ENCODE assay signal across 15 cellular contexts in the genomic region with DNA sequence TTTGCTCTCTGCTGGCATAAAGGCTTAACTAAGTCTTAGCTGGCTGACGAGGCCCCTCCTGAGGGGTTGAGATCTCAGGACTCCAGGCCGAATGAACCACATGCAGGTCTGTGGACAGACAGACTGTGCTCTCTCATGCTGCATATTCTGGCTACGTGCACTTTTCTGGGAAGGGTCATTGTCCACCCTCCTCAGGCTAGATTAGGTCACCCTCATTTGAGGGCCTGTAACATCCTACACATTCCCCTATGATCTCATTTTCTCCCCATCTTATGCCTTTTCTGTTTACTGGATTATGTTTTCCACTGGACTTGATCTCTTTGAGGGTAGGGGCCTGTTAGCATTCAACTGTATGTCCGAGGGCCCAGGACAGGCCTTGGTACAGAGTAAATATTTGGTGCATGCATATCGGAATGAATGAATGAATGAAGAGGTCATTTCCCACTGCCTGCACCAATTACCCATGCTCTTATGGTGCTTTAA. TPM values are rescaled to one million over a fixed set of nuclear protein-coding genes. Genes with fewer than 3 reads are reported as not detected.
A peak's percentile ranks its signal among the peaks of the same experiment; 100 is the strongest.
DNase-seq lines count a peak whose midpoint lies in the region; ATAC-seq and TF ChIP-seq lines count a peak whose summit lies in the region.
"Had no signal": no experiment of that assay in that cellular context is flagged by ENCODE, and none has a peak within 500 bp of the region (broad histone marks: within the 10 kb centered on the region; RNA-seq: fewer than 3 reads in every experiment).

No MANE protein-coding gene starts in this region.

- H3K27me3 Mint-ChIP-seq in T-helper 17 cell, result no peaks in the 10 kb centered on the region
- H3K27me3 Mint-ChIP-seq in nephron (ENCODE audit: low read depth), result no peaks in the 10 kb centered on the region
- H3K27me3 Mint-ChIP-seq: B cell; CD4-positive, alpha-beta memory T cell had no signal

- H3K27ac Mint-ChIP-seq in T-helper 17 cell (peak overlapping the region; percentile 21), nephron (peak overlapping the region; percentile 87 to 92 (median 92))
- H3K27ac Mint-ChIP-seq: B cell had no signal

- peaks cover 5% of the 10 kb centered on the region for H3K79me2 ChIP-seq in hepatocyte

- H3K4me3 ChIP-seq in hepatocyte, result no peak overlapping the region
- H3K4me3 ChIP-seq: HAP-1 had no signal

- TF ChIP-seq CTCF in hepatocyte (IDR thresholded peaks at IDR 0.05; ENCODE audit: poor library complexity) (no peak), nephron (IDR thresholded peaks at IDR 0.05; ENCODE audit: unreplicated experiment in 3 of 3) (no peak)

- DNase-seq in T-helper 17 cell (no peak), hepatocyte (ENCODE audit: low spot score) (no peak), DMS53 (lab: John Stamatoyannopoulos, UW) (no peak), ecto neural progenitor cell (ENCODE audit: low spot score) (no peak)
- DNase-seq in activated CD4-positive, alpha-beta T cell treated with anti-CD3 and anti-CD28 coated beads for 1 hour, result no peak
- DNase-seq: C1 segment of cervical spinal cord; CD4-positive, alpha-beta memory T cell; DMS153; DND-41; GDM1; GOT3 had no signal

- peaks cover 25% of the 10 kb centered on the region for H3K4me1 ChIP-seq in hepatocyte (ENCODE audit: insufficient read depth)
- H3K4me1 ChIP-seq: HAP-1 had no signal

- no peaks in the 10 kb centered on the region for H3K9me2 ChIP-seq in hepatocyte (replicated peaks; ENCODE audit: insufficient read depth)

- WGBS in hepatocyte (ENCODE audit: low lambda C conversion rate, missing lambda C conversion rate), result 75% methylated on average over 5 of the region's 5 CpGs

- H2AFZ ChIP-seq in hepatocyte, result no peak overlapping the region

- H3K9me3 ChIP-seq in T-helper 17 cell (ENCODE audit: control insufficient read depth, low read length, poor library complexity, severe bottlenecking) (no peaks in the 10 kb centered on the region), hepatocyte (ENCODE audit: low read depth) (no peaks in the 10 kb centered on the region)
- H3K9me3 ChIP-seq: HAP-1 had no signal

- no peaks in the 10 kb centered on the region for H3K36me3 ChIP-seq in hepatocyte (replicated peaks; ENCODE audit: insufficient read depth, low read depth)
- H3K36me3 ChIP-seq: HAP-1 had no signal

- peaks cover 30% of the 10 kb centered on the region for H3K4me1 Mint-ChIP-seq in T-helper 17 cell
- H3K4me1 Mint-ChIP-seq in nephron, result peaks cover 32% of the 10 kb centered on the region

- no peaks in the 10 kb centered on the region for H3K27me3 ChIP-seq in hepatocyte

- H3K36me3 Mint-ChIP-seq in T-helper 17 cell (ENCODE audit: low read depth), result peaks cover 4% of the 10 kb centered on the region
- H3K36me3 Mint-ChIP-seq in nephron (ENCODE audit: low read depth), result peaks cover 4% of the 10 kb centered on the region

- ATAC-seq in T-helper 17 cell, result no peak
- ATAC-seq in esophagus mucosa, result no peak

- no peaks in the 10 kb centered on the region for H3K9me3 Mint-ChIP-seq in nephron

- peak overlapping the region; percentile 68 for H3K4me2 ChIP-seq in hepatocyte

- H3K4me3 Mint-ChIP-seq in T-helper 17 cell (no peak overlapping the region), nephron (no peak overlapping the region)
- H3K4me3 Mint-ChIP-seq: B cell; CD4-positive, alpha-beta memory T cell had no signal

- no peaks in the 10 kb centered on the region for H4K20me1 ChIP-seq in hepatocyte (ENCODE audit: insufficient read depth, poor library complexity, severe bottlenecking)

- peak overlapping the region; percentile 80 for H3K27ac ChIP-seq in hepatocyte

RNA-seq across cellular contexts. Expression of a gene that starts 13.7 kb away (rescaled TPM):
- total RNA-seq in T-helper 17 cell, result 10 to 100 TPM; 14.0 to 14.7 TPM
- 9.2 and 9.8 TPM in 2 replicates for total RNA-seq in hepatocyte
- 16.4 and 17.5 TPM in 2 replicates for polyA plus RNA-seq in hepatocyte
- 10.4 TPM for total RNA-seq in esophagus mucosa

RNA-seq across cellular contexts. Expression of a gene that starts 43.4 kb away (rescaled TPM):
- total RNA-seq in T-helper 17 cell, result 10 to 100 TPM; 18.5 to 21.3 TPM
- total RNA-seq in hepatocyte, result 29.7 and 29.9 TPM in 2 replicates
- polyA plus RNA-seq in hepatocyte, result 33.5 and 37.2 TPM in 2 replicates
- 28.4 TPM for total RNA-seq in esophagus mucosa
